27 cellular contexts compared by ENCODE assay signal in genomic region chr16:72001180-72001890, GRCh38. TPM values are rescaled to one million over a fixed set of nuclear protein-coding genes. Genes with fewer than 3 reads are reported as not detected.
DNase-seq lines count a peak whose midpoint lies in the region; ATAC-seq and TF ChIP-seq lines count a peak whose summit lies in the region.
"Had no signal": no experiment of that assay in that cellular context is flagged by ENCODE, and none has a peak within 500 bp of the region (broad histone marks: within the 10 kb centered on the region; RNA-seq: fewer than 3 reads in every experiment).

No MANE protein-coding gene starts in this region.

- ATAC-seq in left colon (peak; percentile 89), GM21360 (IDR thresholded peaks at IDR 0.05; ENCODE audit: unreplicated experiment) (no peak)

- H3K27me3 ChIP-seq in SJCRH30 (no peaks in the 10 kb centered on the region), neutrophil (no peaks in the 10 kb centered on the region)
- H3K27me3 ChIP-seq: BLaER1 had no signal

- H3K4me3 ChIP-seq in SJCRH30 = no peak overlapping the region
- no peak overlapping the region for H3K4me3 ChIP-seq in neutrophil (ENCODE audit: low read depth in 1 of 2, low read length in 1 of 2)
- H3K4me3 ChIP-seq: BLaER1 had no signal

- DNase-seq in NCI-H748 (lab: John Stamatoyannopoulos, UW; ENCODE audit: unreplicated experiment) = peak; percentile 27
- DNase-seq in NCI-H748 treated with DMSO at 0.1 percent for 48 hours (lab: John Stamatoyannopoulos, UW) = no peak
- DNase-seq in SJCRH30 = peak; percentile 67 to 85
- no peak for DNase-seq in left colon
- DNase-seq in HuH-7.5 (ENCODE audit: low spot score) = no peak
- no peak for DNase-seq in CD1c-positive myeloid dendritic cell (ENCODE audit: extremely low spot score)
- DNase-seq: ACHN; CD8-positive, alpha-beta memory T cell; DMS53; GDM1; GOT3; HCEC 1CT; IMR-90; NCI-H1105 treated with DMSO at 0.1 percent for 48 hours; NCI-H1694 treated with DMSO at 0.1 percent for 48 hours; NCI-H2081 treated with DMSO at 0.1 percent for 48 hours; NCI-H2171 treated with DMSO at 0.1 percent for 48 hours; NCI-H524 treated with DMSO at 0.1 percent for 48 hours; SHP77 treated with DMSO at 0.1 percent for 48 hours had no signal

- no peaks in the 10 kb centered on the region for H3K9me3 ChIP-seq in SJCRH30 (replicated peaks)
- no peaks in the 10 kb centered on the region for H3K9me3 ChIP-seq in neutrophil
- H3K9me3 ChIP-seq: BLaER1 had no signal

- H3K4me1 ChIP-seq in SJCRH30 = peaks cover 18% of the 10 kb centered on the region
- peaks cover 26 to 30% of the 10 kb centered on the region in 2 experiments for H3K4me1 ChIP-seq in neutrophil (ENCODE audit: control insufficient read depth in 1 of 2, insufficient read depth in 1 of 2, low read depth in 1 of 2, low read length in 1 of 2)
- H3K4me1 ChIP-seq: BLaER1 had no signal

- no peak for TF ChIP-seq CTCF in neutrophil (IDR thresholded peaks at IDR 0.05)

- H3K36me3 ChIP-seq in SJCRH30 (no peaks in the 10 kb centered on the region), neutrophil (no peaks in the 10 kb centered on the region)
- H3K36me3 ChIP-seq: BLaER1 had no signal

- peak overlapping the region; percentile 87 for H3K27ac ChIP-seq in SJCRH30
- H3K27ac ChIP-seq in neutrophil = peak overlapping the region; percentile 64
- H3K27ac ChIP-seq: 22Rv1, BLaER1, KMS-11, RWPE1 had no signal

- intact Hi-C loops in left colon (cut with DNase I, micrococcal nuclease) = no loop called here

RNA-seq across cellular contexts. Expression of gene PKD1L3, which starts 1.1 kb away (rescaled TPM):
- total RNA-seq in SJCRH30 (2014; rRNA removed; shearing (Covaris generic)) = not detected in 2 replicates
- total RNA-seq in left colon = under 1 TPM; 0.11 to 0.15 TPM
- total RNA-seq: CD8-positive, alpha-beta memory T cell; HT1080; IMR-90; M059J had no signal

RNA-seq across cellular contexts. Expression of gene DHODH, which starts 7.2 kb away (rescaled TPM):
- total RNA-seq in SJCRH30 (2014; rRNA removed; shearing (Covaris generic)) = 6.0 and 8.2 TPM in 2 replicates
- total RNA-seq in left colon = 1 to 10 TPM; 5.6 to 6.3 TPM

RNA-seq across cellular contexts. Expression of gene HP, which starts 53.0 kb away (rescaled TPM):
- total RNA-seq in SJCRH30 (2014; rRNA removed; shearing (Covaris generic)) = not detected in 2 replicates
- total RNA-seq in left colon = not detected
- total RNA-seq: CD8-positive, alpha-beta memory T cell; HT1080; IMR-90; M059J had no signal

Comparison
In these comparisons a context has a peak if more than half of its experiments do, and no peak if none do; other contexts are left out.
1. DNase-seq: peak in NCI-H748 (single experiment) and SJCRH30 (2 of 2); none in NCI-H748 treated with DMSO at 0.1 percent for 48 hours (single experiment), left colon (0 of 2), HuH-7.5 (single experiment) and CD1c-positive myeloid dendritic cell (single experiment).